In the genomic region with DNA sequence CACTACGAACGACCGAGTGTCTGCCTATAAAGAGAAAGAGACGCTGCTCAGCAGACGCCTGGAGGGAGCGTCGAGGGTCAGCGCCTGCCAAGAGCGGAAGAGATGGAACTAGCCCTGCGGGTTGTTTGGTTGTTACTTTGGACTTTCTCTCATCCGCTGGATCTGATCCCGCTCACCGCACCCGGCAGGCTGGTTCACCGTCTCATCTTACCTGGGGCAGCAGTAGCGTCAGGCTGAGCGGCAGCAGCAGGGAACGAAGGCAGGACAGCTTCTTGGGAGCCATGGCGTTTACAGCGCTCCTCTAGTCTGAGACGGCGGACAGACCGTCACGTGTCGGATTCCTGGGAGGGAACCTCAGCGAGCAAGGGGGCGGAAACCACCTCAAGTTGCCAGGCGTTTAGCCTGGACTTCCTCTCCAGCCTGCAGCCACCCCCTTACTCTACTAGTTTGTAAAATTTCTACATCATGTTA, we compare ENCODE assay signal across 11 cellular contexts. TPM values are rescaled to one million over a fixed set of nuclear protein-coding genes. Genes with fewer than 3 reads are reported as not detected.
DNase-seq lines count a peak whose midpoint lies in the region; ATAC-seq, FAIRE-seq and TF ChIP-seq lines count a peak whose summit lies in the region.
"Had no signal": no experiment of that assay in that cellular context is flagged by ENCODE, and none has a peak within 500 bp of the region (broad histone marks: within the 10 kb centered on the region; RNA-seq: fewer than 3 reads in every experiment).

No MANE protein-coding gene starts in this region.

- TF ChIP-seq CTCF in H1 (IDR thresholded peaks at IDR 0.05; ENCODE audit: control extremely low read depth in 1 of 3, insufficient read depth in 1 of 3, low read depth in 1 of 3, low read length in 3 of 3): no peak
- no peak for TF ChIP-seq CTCF in vagina (IDR thresholded peaks at IDR 0.05)

- H2BK120ac ChIP-seq in H1 (replicated peaks; ENCODE audit: low read depth, low read length): no peak overlapping the region

- H2BK5ac ChIP-seq in H1 (ENCODE audit: low read depth, low read length): no peak overlapping the region

- H3K36me3 ChIP-seq in H1 (ENCODE audit: control insufficient read depth in 2 of 4, insufficient read depth in 4 of 4, low read length in 3 of 4) (peaks cover 0 to 3% (median 0%) of the 10 kb centered on the region in 4 experiments; a peak in 2 of 8 replicates), vagina (peaks cover 0 to 3% of the 10 kb centered on the region in 2 donors)

- no peak overlapping the region for H3K18ac ChIP-seq in H1 (ENCODE audit: extremely low read depth, low read length)

- peak overlapping the region; percentile 93 for H4K8ac ChIP-seq in H1 (ENCODE audit: extremely low read depth, insufficient read depth, low read length)

- H3K4me2 ChIP-seq in H1 (ENCODE audit: insufficient read depth in 1 of 2, low read depth in 2 of 2, low read length in 2 of 2): no peak overlapping the region

- no peak overlapping the region for H3K27ac ChIP-seq in H1 (ENCODE audit: low read depth, low read length)
- peak overlapping the region; percentile 12 for H3K27ac ChIP-seq in vagina

- H3K27me3 ChIP-seq in H1 (replicated peaks in 1 of 4; ENCODE audit: control insufficient read depth in 3 of 4, extremely low read depth in 1 of 4, insufficient read depth in 3 of 4, low read length in 3 of 4): no peaks in the 10 kb centered on the region
- no peaks in the 10 kb centered on the region for H3K27me3 ChIP-seq in vagina

- H3K79me1 ChIP-seq in H1 (ENCODE audit: low read depth, low read length): 0 out of 2 replicates have a peak, but pooled peaks cover 5% of the 10 kb centered on the region

- no peak overlapping the region for H2AFZ ChIP-seq in H1 (ENCODE audit: low read length)

- H3K27ac Mint-ChIP-seq in naive thymus-derived CD8-positive, alpha-beta T cell: peak overlapping the region; percentile 37 to 99 (median 74)

- no peak for TF ChIP-seq RAD21 in H1 (IDR thresholded peaks at IDR 0.05 in 1 of 2, conservative IDR thresholded peaks at IDR 0.05 in 1 of 2; ENCODE audit: low read depth in 2 of 2, low read length in 2 of 2)

- no peak overlapping the region for H3K14ac ChIP-seq in H1 (ENCODE audit: insufficient read length)

- H3K27me3 Mint-ChIP-seq in naive thymus-derived CD8-positive, alpha-beta T cell: no peaks in the 10 kb centered on the region

- TF ChIP-seq EP300 in H1 (IDR thresholded peaks at IDR 0.05; ENCODE audit: borderline replicate concordance in 1 of 2, low read depth in 2 of 2, low read length in 2 of 2): no peak

- CTCF ChIA-PET in H1 (lab: Charles Lee; ENCODE audit: partially characterized antibody): interaction anchor here (0.8 to 3.0 kb wide), 2 partner anchors 10 to 55 kb away, joined by 3 to 18 read pairs; partner anchors contain the start of gene TUBA4B

- H3K23me2 ChIP-seq in H1 (ENCODE audit: low read depth, low read length): peaks cover 8% of the 10 kb centered on the region

- H4K20me1 ChIP-seq in H1 (replicated peaks in 1 of 2; ENCODE audit: control insufficient read depth in 1 of 2, insufficient read depth in 2 of 2, low read length in 2 of 2): no peaks in the 10 kb centered on the region

- no peaks in the 10 kb centered on the region for H3K9me3 Mint-ChIP-seq in naive thymus-derived CD8-positive, alpha-beta T cell

- FAIRE-seq in H1 (lab: Jason Lieb, UNC): no peak

- H3K4me1 ChIP-seq in H1 (replicated peaks in 1 of 4; ENCODE audit: control insufficient read depth in 3 of 4, insufficient read depth in 4 of 4, low read length in 3 of 4) (peaks cover 0 to 3% (median 3%) of the 10 kb centered on the region in 4 experiments; a peak in 3 of 7 replicates), vagina (peaks cover 39% of the 10 kb centered on the region)

- intact Hi-C loops in left ventricle myocardium superior (cut with micrococcal nuclease) (no loop called here), cardiac septum (cut with DNase I) (no loop called here), vagina (cut with DNase I) (no loop called here)

- DNase-seq in left ventricle myocardium superior (peak; percentile 52), cardiac septum (ENCODE audit: low spot score) (no peak), H1 (ENCODE audit: low read depth in 1 of 2, low spot score in 2 of 2) (no peak), vagina (ENCODE audit: extremely low spot score in 2 of 2) (peak in 1 of 2 donors; percentile 87), inferior parietal cortex (ENCODE audit: extremely low spot score) (no peak)
- DNase-seq in naive thymus-derived CD8-positive, alpha-beta T cell: no peak
- DNase-seq in stimulated activated CD8-positive, alpha-beta memory T cell treated with anti-CD3 and anti-CD28 coated beads, Interleukin-4, amount 100 ng/mL, for 48 hours: no peak
- DNase-seq: activated CD4-positive, alpha-beta T cell treated with anti-CD3 and anti-CD28 coated beads for 4 hours; NCI-H1092 treated with DMSO at 0.1 percent for 48 hours; OCI-M1 had no signal

- peak overlapping the region in 9 of 10 donors; percentile 46 to 77 (median 63) for H3K4me3 Mint-ChIP-seq in naive thymus-derived CD8-positive, alpha-beta T cell

- POLR2A ChIA-PET in H1 (lab: Charles Lee; ENCODE audit: partially characterized antibody): interaction anchor here (0.9 to 14.9 kb wide), 3 partner anchors 10 to 22 kb away, joined by 3 to 190 read pairs (median 8); partner anchors contain the start of gene ABCB6
- POLR2A ChIA-PET in naive thymus-derived CD8-positive, alpha-beta T cell (lab: Charles Lee): interaction anchor here (15.9 to 20.8 kb wide), 2 partner anchors 6 to 8 kb away, joined by 591 read pairs; partner anchors contain the start of genes ANKZF1, ATG9A, GLB1L and STK16

- H3K23ac ChIP-seq in H1 (ENCODE audit: insufficient read length): no peak overlapping the region

- H3K4ac ChIP-seq in H1 (replicated peaks; ENCODE audit: insufficient read length, low read depth, low read length): no peak overlapping the region

- ATAC-seq in left ventricle myocardium superior (no peak), SK-N-SH treated with all-trans-retinoic acid at 6 μM for 48 hours (no peak)
- no peak for ATAC-seq in naive thymus-derived CD8-positive, alpha-beta T cell

- WGBS in H1 (ENCODE audit: extremely low coverage in 1 of 2, insufficient coverage in 1 of 2, insufficient read length in 1 of 2, insufficient replicate concordance in 2 of 2, low coverage in 1 of 2, low lambda C conversion rate in 2 of 2, missing lambda C conversion rate in 1 of 2), 2 experiments: 84% methylated on average over 28 of the region's 28 CpGs; no CpG with 5 or more reads in 1 of the 2 experiments

- no peak overlapping the region for H3K56ac ChIP-seq in H1 (replicated peaks; ENCODE audit: insufficient read length, low read depth, low read length)

- H3K4me1 Mint-ChIP-seq in naive thymus-derived CD8-positive, alpha-beta T cell: peaks cover 13 to 52% (median 50%) of the 10 kb centered on the region in 4 donors

- no peaks in the 10 kb centered on the region for H3K9me3 ChIP-seq in H1 (ENCODE audit: insufficient read depth in 2 of 2, low read depth in 1 of 2, low read length in 1 of 2)
- no peaks in the 10 kb centered on the region for H3K9me3 ChIP-seq in vagina

- H3K79me2 ChIP-seq in H1 (ENCODE audit: control insufficient read depth in 1 of 2, insufficient read depth in 2 of 2, low read length in 2 of 2): peaks cover 0 to 5% of the 10 kb centered on the region in 2 experiments; a peak in 1 of 4 replicates

- H3K4me3 ChIP-seq in H1 (ENCODE audit: extremely low read depth in 1 of 4, insufficient read depth in 2 of 4, low read depth in 3 of 4, low read length in 4 of 4): no peak overlapping the region
- peak overlapping the region; percentile 24 to 28 for H3K4me3 ChIP-seq in vagina

- no peak overlapping the region for H2BK20ac ChIP-seq in H1 (ENCODE audit: low read length)

- H2BK12ac ChIP-seq in H1 (ENCODE audit: low read depth, low read length): no peak overlapping the region; the same call in 1 of the 2 replicates

- H3K9ac ChIP-seq in H1 (replicated peaks in 1 of 4; ENCODE audit: extremely low read depth in 1 of 4, low read depth in 3 of 4, low read length in 3 of 4): no peak overlapping the region

- no peak overlapping the region for H4K5ac ChIP-seq in H1 (ENCODE audit: insufficient read length, low read depth, low read length)

- peaks cover 0 to 9% (median 4%) of the 10 kb centered on the region in 3 donors for H3K36me3 Mint-ChIP-seq in naive thymus-derived CD8-positive, alpha-beta T cell

- H4K91ac ChIP-seq in H1 (replicated peaks; ENCODE audit: insufficient read length, low read length): no peak overlapping the region

- H2BK15ac ChIP-seq in H1 (ENCODE audit: low read length): no peak overlapping the region

- TF ChIP-seq POLR2A in H1 (IDR thresholded peaks at IDR 0.05; ENCODE audit: control extremely low read depth in 1 of 2, low read depth in 2 of 2, low read length in 2 of 2) (no peak), vagina (IDR thresholded peaks at IDR 0.05) (no peak)

- H2AK5ac ChIP-seq in H1 (ENCODE audit: low read depth, low read length): no peak overlapping the region

RNA-seq across cellular contexts. Expression of gene GLB1L, which starts 1.9 kb away (rescaled TPM):
- 2.5 TPM for total RNA-seq in left ventricle myocardium superior
- 2.0 TPM for total RNA-seq in cardiac septum
- total RNA-seq in H1 (2021; fragmentation: NEBNext Ultra II Directional; extraction: Animal tissue kit (Norgen Biotek cat#: 25700)): 3.2 and 3.7 TPM in 2 replicates
- 3.7 and 4.0 TPM in 2 replicates for polyA plus RNA-seq in H1 (2011; rRNA removed)
- polyA plus RNA-seq in H1 (2011; cell fraction: cytosol; rRNA removed): 4.0 TPM
- 7.6 TPM for polyA plus RNA-seq in H1 (2011; cell fraction: nucleus; rRNA removed)
- 2.2 to 4.8 TPM (median 3.3 TPM) in 4 replicates for polyA plus RNA-seq in H1 (2012, experiment 1 of 2)
- 1.3 TPM for polyA plus RNA-seq in H1 (2012, experiment 2 of 2)
- polyA plus RNA-seq in H1 (2013, experiment 1 of 2): 4.1 TPM
- polyA plus RNA-seq in H1 (2013, experiment 2 of 2): 3.8 TPM
- 2.5 and 3.3 TPM in 2 replicates for polyA minus RNA-seq in H1 (2011; rRNA and poly(A)+ RNA removed)
- polyA minus RNA-seq in H1 (2011; cell fraction: cytosol; rRNA and poly(A)+ RNA removed): 1.8 TPM
- 7.1 TPM for polyA minus RNA-seq in H1 (2011; cell fraction: nucleus; rRNA and poly(A)+ RNA removed)
- total RNA-seq in naive thymus-derived CD8-positive, alpha-beta T cell: 1 to 10 TPM; 1.8 to 2.7 TPM
- polyA plus RNA-seq in naive thymus-derived CD8-positive, alpha-beta T cell: 1 to 10 TPM in 2 of 3 donors, under 1 TPM in 1; 0.62 to 1.8 (median 1.7) TPM
- 22.8 TPM for total RNA-seq in vagina

RNA-seq across cellular contexts. Expression of gene STK16, which starts 2.0 kb away (rescaled TPM):
- total RNA-seq in left ventricle myocardium superior: 16.4 TPM
- 16.3 TPM for total RNA-seq in cardiac septum
- total RNA-seq in H1 (2021; fragmentation: NEBNext Ultra II Directional; extraction: Animal tissue kit (Norgen Biotek cat#: 25700)): 17.0 and 21.3 TPM in 2 replicates
- polyA plus RNA-seq in H1 (2011; rRNA removed): 51.4 and 69.9 TPM in 2 replicates
- polyA plus RNA-seq in H1 (2011; cell fraction: cytosol; rRNA removed): 57.6 TPM
- 61.7 TPM for polyA plus RNA-seq in H1 (2011; cell fraction: nucleus; rRNA removed)
- polyA plus RNA-seq in H1 (2012, experiment 1 of 2): 24.0 to 34.8 TPM (median 27.4 TPM) in 4 replicates
- 17.0 TPM for polyA plus RNA-seq in H1 (2012, experiment 2 of 2)
- polyA plus RNA-seq in H1 (2013, experiment 1 of 2): 12.3 TPM
- polyA plus RNA-seq in H1 (2013, experiment 2 of 2): 10.4 TPM
- polyA minus RNA-seq in H1 (2011; rRNA and poly(A)+ RNA removed): 36.1 and 47.0 TPM in 2 replicates
- polyA minus RNA-seq in H1 (2011; cell fraction: cytosol; rRNA and poly(A)+ RNA removed): 12.3 TPM
- polyA minus RNA-seq in H1 (2011; cell fraction: nucleus; rRNA and poly(A)+ RNA removed): 36.2 TPM
- total RNA-seq in naive thymus-derived CD8-positive, alpha-beta T cell: 10 to 100 TPM; 22.4 to 22.6 TPM
- polyA plus RNA-seq in naive thymus-derived CD8-positive, alpha-beta T cell: 10 to 100 TPM; 21.6 to 25.8 (median 23.7) TPM
- 12.8 TPM for total RNA-seq in vagina

RNA-seq across cellular contexts. Expression of gene TUBA4B, which starts 9.7 kb away (rescaled TPM):
- total RNA-seq in left ventricle myocardium superior: not detected
- total RNA-seq in cardiac septum: not detected
- 0.24 TPM in 1 of 2 replicates, not detected in the other for total RNA-seq in H1 (2021; fragmentation: NEBNext Ultra II Directional; extraction: Animal tissue kit (Norgen Biotek cat#: 25700))
- polyA plus RNA-seq in H1 (2011; rRNA removed): 0.08 and 0.25 TPM in 2 replicates
- polyA plus RNA-seq in H1 (2011; cell fraction: cytosol; rRNA removed): 0.10 TPM
- 0.23 TPM for polyA plus RNA-seq in H1 (2011; cell fraction: nucleus; rRNA removed)
- not detected in 4 replicates for polyA plus RNA-seq in H1 (2012, experiment 1 of 2)
- polyA plus RNA-seq in H1 (2012, experiment 2 of 2): not detected
- 0.08 TPM for polyA plus RNA-seq in H1 (2013, experiment 1 of 2)
- 0.07 TPM for polyA plus RNA-seq in H1 (2013, experiment 2 of 2)
- polyA minus RNA-seq in H1 (2011; rRNA and poly(A)+ RNA removed): 0.13 TPM in 1 of 2 replicates, not detected in the other
- polyA minus RNA-seq in H1 (2011; cell fraction: cytosol; rRNA and poly(A)+ RNA removed): not detected
- not detected for polyA minus RNA-seq in H1 (2011; cell fraction: nucleus; rRNA and poly(A)+ RNA removed)
- total RNA-seq in naive thymus-derived CD8-positive, alpha-beta T cell: not detected
- polyA plus RNA-seq in naive thymus-derived CD8-positive, alpha-beta T cell: not detected
- not detected for total RNA-seq in vagina

RNA-seq across cellular contexts. Expression of gene TUBA4A, which starts 10.4 kb away (rescaled TPM):
- total RNA-seq in left ventricle myocardium superior (116 TPM), cardiac septum (164 TPM), vagina (122 TPM)
- total RNA-seq in H1 (2021; fragmentation: NEBNext Ultra II Directional; extraction: Animal tissue kit (Norgen Biotek cat#: 25700)): 59.5 and 67.3 TPM in 2 replicates
- polyA plus RNA-seq in H1 (2011; rRNA removed): 172 and 174 TPM in 2 replicates
- polyA plus RNA-seq in H1 (2011; cell fraction: cytosol; rRNA removed): 93.1 TPM
- polyA plus RNA-seq in H1 (2011; cell fraction: nucleus; rRNA removed): 114 TPM
- 59.2 to 76.9 TPM (median 63.8 TPM) in 4 replicates for polyA plus RNA-seq in H1 (2012, experiment 1 of 2)
- polyA plus RNA-seq in H1 (2012, experiment 2 of 2): 64.6 TPM
- polyA plus RNA-seq in H1 (2013, experiment 1 of 2): 87.7 TPM
- 77.5 TPM for polyA plus RNA-seq in H1 (2013, experiment 2 of 2)
- polyA minus RNA-seq in H1 (2011; rRNA and poly(A)+ RNA removed): 31.2 and 39.5 TPM in 2 replicates
- polyA minus RNA-seq in H1 (2011; cell fraction: cytosol; rRNA and poly(A)+ RNA removed): 15.0 TPM
- polyA minus RNA-seq in H1 (2011; cell fraction: nucleus; rRNA and poly(A)+ RNA removed): 20.9 TPM
- 100 to 1,000 TPM; 143 to 144 TPM for total RNA-seq in naive thymus-derived CD8-positive, alpha-beta T cell
- polyA plus RNA-seq in naive thymus-derived CD8-positive, alpha-beta T cell: 100 to 1,000 TPM; 107 to 275 (median 122) TPM

RNA-seq across cellular contexts. Expression of gene ANKZF1, which starts 13.7 kb away (rescaled TPM):
- total RNA-seq in left ventricle myocardium superior: 30.4 TPM
- total RNA-seq in cardiac septum: 22.4 TPM
- 44.4 and 50.1 TPM in 2 replicates for total RNA-seq in H1 (2021; fragmentation: NEBNext Ultra II Directional; extraction: Animal tissue kit (Norgen Biotek cat#: 25700))
- polyA plus RNA-seq in H1 (2011; rRNA removed): 32.5 and 43.7 TPM in 2 replicates
- 45.5 TPM for polyA plus RNA-seq in H1 (2011; cell fraction: cytosol; rRNA removed)
- polyA plus RNA-seq in H1 (2011; cell fraction: nucleus; rRNA removed): 197 TPM
- 46.6 to 53.3 TPM (median 50.4 TPM) in 4 replicates for polyA plus RNA-seq in H1 (2012, experiment 1 of 2)
- polyA plus RNA-seq in H1 (2012, experiment 2 of 2): 26.9 TPM
- polyA plus RNA-seq in H1 (2013, experiment 1 of 2): 31.9 TPM
- 30.1 TPM for polyA plus RNA-seq in H1 (2013, experiment 2 of 2)
- polyA minus RNA-seq in H1 (2011; rRNA and poly(A)+ RNA removed): 33.2 and 37.7 TPM in 2 replicates
- polyA minus RNA-seq in H1 (2011; cell fraction: cytosol; rRNA and poly(A)+ RNA removed): 29.0 TPM
- polyA minus RNA-seq in H1 (2011; cell fraction: nucleus; rRNA and poly(A)+ RNA removed): 67.9 TPM
- 100 to 1,000 TPM; 263 to 278 TPM for total RNA-seq in naive thymus-derived CD8-positive, alpha-beta T cell
- 10 to 100 TPM; 23.8 to 46.2 (median 25.9) TPM for polyA plus RNA-seq in naive thymus-derived CD8-positive, alpha-beta T cell
- total RNA-seq in vagina: 98.7 TPM

Comparison
In these comparisons a context has a peak if more than half of its experiments do, and no peak if none do; other contexts are left out.
1. H3K4me3 ChIP-seq: peak in vagina (2 of 2); none in H1 (0 of 4).